In genomic region chr7:138833596-138833995, GRCh38 we compare ENCODE assay signal across 25 cellular contexts. TPM values are rescaled to one million over a fixed set of nuclear protein-coding genes. Genes with fewer than 3 reads are reported as not detected.
"Had no signal": no experiment of that assay in that cellular context is flagged by ENCODE, and none has a peak within 500 bp of the region (broad histone marks: within the 10 kb centered on the region; RNA-seq: fewer than 3 reads in every experiment).

No MANE protein-coding gene starts in this region.

- ATAC-seq: left cardiac atrium, lower lobe of right lung had no signal

- H3K9me3 ChIP-seq: colonic mucosa, esophagus squamous epithelium, left ventricle myocardium inferior, lower lobe of right lung, neutrophil, ovary, right atrium auricular region, sigmoid colon had no signal

- H3K27ac ChIP-seq: colonic mucosa, esophagus squamous epithelium, hepatocyte, left ventricle myocardium inferior, lower lobe of right lung, neutrophil, ovary, right atrium auricular region, sigmoid colon, skin epidermis had no signal

- H3K9me3 Mint-ChIP-seq: memory B cell, mesothelial cell of epicardium had no signal

- H3K4me3 ChIP-seq: colonic mucosa, esophagus squamous epithelium, hepatocyte, left ventricle myocardium inferior, lower lobe of right lung, ovary, right atrium auricular region, sigmoid colon, skin epidermis had no signal

- H3K4me1 ChIP-seq: colonic mucosa, esophagus squamous epithelium, sigmoid colon had no signal

- H3K36me3 ChIP-seq: colonic mucosa, esophagus squamous epithelium, left ventricle myocardium inferior, lower lobe of right lung, neutrophil, ovary, right atrium auricular region, sigmoid colon had no signal

- H3K27me3 ChIP-seq: colonic mucosa, esophagus squamous epithelium, hepatocyte, neutrophil, ovary, right atrium auricular region, sigmoid colon had no signal

- H3K4me1 Mint-ChIP-seq: memory B cell had no signal

- H3K36me3 Mint-ChIP-seq: memory B cell had no signal

- DNase-seq: colonic mucosa; dermis blood vessel endothelial cell; esophagus squamous epithelium; foreskin fibroblast; head of caudate nucleus; kidney; left cardiac atrium; left ventricle myocardium inferior; lower lobe of right lung; ovary; sigmoid colon; stimulated activated naive CD4-positive, alpha-beta T cell treated with Interleukin-2 at 50 U/mL for 16 hours; trophoblast cell had no signal

- H3K27ac Mint-ChIP-seq: memory B cell, mesothelial cell of epicardium, nephron had no signal

- H3K4me3 Mint-ChIP-seq: memory B cell, mesothelial cell of epicardium, nephron had no signal

RNA-seq across cellular contexts. Expression of gene ATP6V0A4, which starts 35.6 kb away (rescaled TPM):
- total RNA-seq: colonic mucosa, dermis blood vessel endothelial cell, left cardiac atrium, left ventricle myocardium inferior, mucosa of gallbladder, ovary, posterior vena cava, right atrium auricular region, sigmoid colon had no signal

RNA-seq across cellular contexts. Expression of gene TMEM213, which starts 35.8 kb away (rescaled TPM):
- total RNA-seq: colonic mucosa, dermis blood vessel endothelial cell, epithelial cell of proximal tubule, left cardiac atrium, left ventricle myocardium inferior, mesothelial cell of epicardium, myocyte, ovary, posterior vena cava, right atrium auricular region, sigmoid colon, urinary bladder had no signal
